Comparison of ENCODE assay signal across 16 cellular contexts in the genomic region with DNA sequence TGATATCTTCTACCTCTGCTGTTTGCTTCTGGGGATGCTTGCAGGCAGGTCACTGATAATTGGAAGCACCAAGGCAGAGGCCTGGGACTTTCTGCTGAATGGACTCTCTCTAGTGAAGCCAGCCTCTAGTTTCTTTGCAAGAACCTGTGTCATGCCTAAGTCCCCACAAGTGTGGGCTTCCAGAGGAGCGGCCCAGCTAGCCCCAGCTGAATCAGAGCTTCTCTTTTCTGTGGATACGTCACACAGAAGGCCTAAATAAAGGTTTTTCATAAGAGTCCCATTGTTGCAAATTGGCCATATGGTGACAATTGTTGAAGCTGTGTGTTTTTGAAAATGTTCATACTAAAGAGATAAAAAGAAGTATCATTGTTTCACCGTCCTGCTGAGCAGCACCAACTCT. TPM values are rescaled to one million over a fixed set of nuclear protein-coding genes. Genes with fewer than 3 reads are reported as not detected.
DNase-seq lines count a peak whose midpoint lies in the region; ATAC-seq and TF ChIP-seq lines count a peak whose summit lies in the region.
"Had no signal": no experiment of that assay in that cellular context is flagged by ENCODE, and none has a peak within 500 bp of the region (broad histone marks: within the 10 kb centered on the region; RNA-seq: fewer than 3 reads in every experiment).

No MANE protein-coding gene starts in this region.

- no peaks in the 10 kb centered on the region for H3K4me1 Mint-ChIP-seq in neural progenitor cell

- H3K4me3 Mint-ChIP-seq in neural progenitor cell: no peak overlapping the region
- H3K4me3 Mint-ChIP-seq: B cell; CD4-positive, alpha-beta T cell had no signal

- peak overlapping the region; percentile 71 for H3K27ac ChIP-seq in angular gyrus (ENCODE audit: low read depth, low read length)
- H3K27ac ChIP-seq in neural progenitor cell: no peak overlapping the region
- H3K27ac ChIP-seq in temporal lobe (ENCODE audit: low read depth, low read length): peak overlapping the region; percentile 88
- H3K27ac ChIP-seq in lower lobe of right lung: no peak overlapping the region

- H4K20me1 ChIP-seq in neural progenitor cell (ENCODE audit: low read depth): no peaks in the 10 kb centered on the region

- H3K4me1 ChIP-seq in neural progenitor cell (peaks cover 12% of the 10 kb centered on the region), lower lobe of right lung (no peaks in the 10 kb centered on the region)
- H3K4me1 ChIP-seq: HAP-1 had no signal

- H3K9me3 ChIP-seq in neural progenitor cell (ENCODE audit: low read depth) (no peaks in the 10 kb centered on the region), lower lobe of right lung (no peaks in the 10 kb centered on the region)
- H3K9me3 ChIP-seq: HAP-1 had no signal

- H3K27me3 Mint-ChIP-seq in neural progenitor cell (ENCODE audit: insufficient read depth, low read depth): peaks cover 2% of the 10 kb centered on the region
- H3K27me3 Mint-ChIP-seq: B cell had no signal

- H3K79me2 ChIP-seq in neural progenitor cell (ENCODE audit: low read depth): no peaks in the 10 kb centered on the region

- no peak overlapping the region for H3K27ac Mint-ChIP-seq in neural progenitor cell
- H3K27ac Mint-ChIP-seq: B cell; CD4-positive, alpha-beta T cell had no signal

- H3K27me3 ChIP-seq in neural progenitor cell (no peaks in the 10 kb centered on the region), lower lobe of right lung (ENCODE audit: low read depth) (no peaks in the 10 kb centered on the region)

- no peaks in the 10 kb centered on the region for H3K9me3 Mint-ChIP-seq in neural progenitor cell
- H3K9me3 Mint-ChIP-seq: CD4-positive, alpha-beta T cell had no signal

- no peak overlapping the region for H3K4me3 ChIP-seq in neural progenitor cell
- no peak overlapping the region for H3K4me3 ChIP-seq in lower lobe of right lung
- H3K4me3 ChIP-seq: GM12878, HAP-1 had no signal

- intact Hi-C loops in lower lobe of right lung (cut with DNase I): no loop called here

- H3K36me3 ChIP-seq in neural progenitor cell (no peaks in the 10 kb centered on the region), lower lobe of right lung (no peaks in the 10 kb centered on the region)
- H3K36me3 ChIP-seq: HAP-1 had no signal

- H3K4me2 ChIP-seq in neural progenitor cell: no peak overlapping the region

- no peak overlapping the region for H2AFZ ChIP-seq in neural progenitor cell (replicated peaks)

- H3K9ac ChIP-seq in neural progenitor cell: no peak overlapping the region

- peaks cover 11% of the 10 kb centered on the region for H3F3A ChIP-seq in neural progenitor cell (ENCODE audit: low read depth)

- ATAC-seq in lower lobe of right lung: no peak
- ATAC-seq: GM12878 had no signal

- TF ChIP-seq CTCF in neural progenitor cell (IDR thresholded peaks at IDR 0.05) (no peak), lower lobe of right lung (IDR thresholded peaks at IDR 0.05) (no peak)

- DNase-seq in globus pallidus (ENCODE audit: low spot score) (peak; percentile 79), neural progenitor cell (ENCODE audit: low spot score) (peak; percentile 15), dermis blood vessel endothelial cell (no peak), lower lobe of right lung (no peak)
- no peak for DNase-seq in activated effector memory CD4-positive, alpha-beta T cell treated with anti-CD3 and anti-CD28 coated beads, Interleukin-2, amount 50 U/mL, for 16 hours
- DNase-seq: ACHN; CD4-positive, alpha-beta T cell; DMS79; GOT3 had no signal

- peaks cover 3% of the 10 kb centered on the region for H3K36me3 Mint-ChIP-seq in neural progenitor cell

RNA-seq across cellular contexts. Expression of a gene that starts 6.8 kb away (rescaled TPM):
- total RNA-seq in neural progenitor cell (ENCODE audit: low replicate concordance): not detected in 2 replicates
- not detected for total RNA-seq in temporal lobe
- not detected in 2 replicates for total RNA-seq in dermis blood vessel endothelial cell
- total RNA-seq in lower lobe of right lung: not detected
- total RNA-seq: A172; B cell; CD4-positive, alpha-beta T cell; G401; GM12878 had no signal

Comparison
In these comparisons a context has a peak if more than half of its experiments do, and no peak if none do; other contexts are left out.
1. H3K27ac ChIP-seq: peak in angular gyrus (single experiment) and temporal lobe (single experiment); none in neural progenitor cell (single experiment) and lower lobe of right lung (single experiment).
2. DNase-seq: peak in globus pallidus (single experiment) and neural progenitor cell (single experiment); none in dermis blood vessel endothelial cell (single experiment), activated effector memory CD4-positive, alpha-beta T cell treated with anti-CD3 and anti-CD28 coated beads, Interleukin-2, amount 50 U/mL, for 16 hours (single experiment) and lower lobe of right lung (single experiment).